14 cellular contexts compared by ENCODE assay signal in genomic region chr16:1283996-1284592, GRCh38. TPM values are rescaled to one million over a fixed set of nuclear protein-coding genes. Genes with fewer than 3 reads are reported as not detected.
A peak's percentile ranks its signal among the peaks of the same experiment; 100 is the strongest.
DNase-seq lines count a peak whose midpoint lies in the region; ATAC-seq, FAIRE-seq and TF ChIP-seq lines count a peak whose summit lies in the region.
"Had no signal": no experiment of that assay in that cellular context is flagged by ENCODE, and none has a peak within 500 bp of the region (broad histone marks: within the 10 kb centered on the region; RNA-seq: fewer than 3 reads in every experiment).

No MANE protein-coding gene starts in this region.

- in situ Hi-C loops in gastrocnemius medialis (cut with MboI; ENCODE audit: low sequenced_read_pairs in 4 of 4) = no loop called here

- H3K27me3 ChIP-seq in BLaER1 = peaks cover 57% of the 10 kb centered on the region
- H3K27me3 ChIP-seq in H1 (replicated peaks in 1 of 4; ENCODE audit: control insufficient read depth in 3 of 4, extremely low read depth in 1 of 4, insufficient read depth in 3 of 4, low read length in 3 of 4) = peaks cover 5 to 13% (median 9%) of the 10 kb centered on the region in 4 experiments; a peak in 5 of 7 replicates
- H3K27me3 ChIP-seq in gastrocnemius medialis = peaks cover 30 to 73% (median 64%) of the 10 kb centered on the region in 3 donors

- intact Hi-C loops in gastrocnemius medialis (cut with DNase I; ENCODE audit: low total_unique reads) = no loop called here

- CTCF ChIA-PET in HEK293 (lab: Yijun Ruan, JAX) (interaction anchor here (0.6 to 0.8 kb wide), 2 partner anchors 17 to 20 kb away, joined by 3 read pairs; no protein-coding TSS in a partner anchor), H1 (lab: Charles Lee; ENCODE audit: partially characterized antibody) (interaction anchor here (0.7 to 1.8 kb wide), 6 partner anchors 9 to 28 kb away, joined by 3 to 11 read pairs (median 4); no protein-coding TSS in a partner anchor)
- CTCF ChIA-PET in activated CD8-positive, alpha-beta T cell treated with anti-CD3 and anti-CD28 coated beads, Interleukin-2, amount 10 ng/mL, durations not matched to agents 7 days and 5 days (lab: Charles Lee) = no interaction called here

- H3K36me3 Mint-ChIP-seq in activated CD8-positive, alpha-beta T cell treated with anti-CD3 and anti-CD28 coated beads, Interleukin-2, amount 10 ng/mL, durations not matched to agents 7 days and 5 days (ENCODE audit: low read depth) = no peaks in the 10 kb centered on the region

- peak overlapping the region; percentile 77 for H3K4me2 ChIP-seq in BLaER1
- H3K4me2 ChIP-seq in H1 (ENCODE audit: insufficient read depth in 1 of 2, low read depth in 2 of 2, low read length in 2 of 2) = no peak overlapping the region

- no peak for TF ChIP-seq EP300 in H1 (IDR thresholded peaks at IDR 0.05; ENCODE audit: borderline replicate concordance in 1 of 2, low read depth in 2 of 2, low read length in 2 of 2)

- no peak overlapping the region for H3K18ac ChIP-seq in H1 (ENCODE audit: extremely low read depth, low read length)

- peak overlapping the region; percentile 53; the same call in 1 of the 2 replicates for H2AK5ac ChIP-seq in H1 (ENCODE audit: low read depth, low read length)

- no peak overlapping the region for H3K27ac Mint-ChIP-seq in activated CD8-positive, alpha-beta T cell treated with anti-CD3 and anti-CD28 coated beads, Interleukin-2, amount 10 ng/mL, durations not matched to agents 7 days and 5 days
- H3K27ac Mint-ChIP-seq: CD4-positive, alpha-beta T cell had no signal

- H3K9me3 Mint-ChIP-seq in activated CD8-positive, alpha-beta T cell treated with anti-CD3 and anti-CD28 coated beads, Interleukin-2, amount 10 ng/mL, durations not matched to agents 7 days and 5 days (ENCODE audit: insufficient read depth) = no peaks in the 10 kb centered on the region
- H3K9me3 Mint-ChIP-seq: CD4-positive, alpha-beta T cell had no signal

- no peak for FAIRE-seq in H1 (lab: Jason Lieb, UNC)
- FAIRE-seq: H54, HepG2, HTR-8/SVneo had no signal

- H4K20me1 ChIP-seq in BLaER1 (no peaks in the 10 kb centered on the region), H1 (replicated peaks in 1 of 2; ENCODE audit: control insufficient read depth in 1 of 2, insufficient read depth in 2 of 2, low read length in 2 of 2) (no peaks in the 10 kb centered on the region)

- no peak for DNase-seq in H1 (ENCODE audit: low read depth in 1 of 2, low spot score in 2 of 2)
- no peak for DNase-seq in activated CD8-positive, alpha-beta T cell treated with anti-CD3 and anti-CD28 coated beads, Interleukin-2, amount 10 ng/mL, durations not matched to agents 7 days and 5 days
- no peak for DNase-seq in gastrocnemius medialis
- no peak for DNase-seq in DMS153 treated with DMSO at 0.1 percent for 48 hours (lab: John Stamatoyannopoulos, UW; ENCODE audit: unreplicated experiment)
- DNase-seq: AML-193; C1 segment of cervical spinal cord; CD4-positive, alpha-beta T cell; Karpas-422 had no signal

- H2AFZ ChIP-seq in H1 (ENCODE audit: low read length) = no peak overlapping the region

- H3K56ac ChIP-seq in H1 (replicated peaks; ENCODE audit: insufficient read length, low read depth, low read length) = no peak overlapping the region

- H3K23me2 ChIP-seq in H1 (ENCODE audit: low read depth, low read length) = no peaks in the 10 kb centered on the region

- peaks cover 3% of the 10 kb centered on the region for H3K27me3 Mint-ChIP-seq in activated CD8-positive, alpha-beta T cell treated with anti-CD3 and anti-CD28 coated beads, Interleukin-2, amount 10 ng/mL, durations not matched to agents 7 days and 5 days (ENCODE audit: low read depth)

- no peak overlapping the region for H3K4me3 Mint-ChIP-seq in activated CD8-positive, alpha-beta T cell treated with anti-CD3 and anti-CD28 coated beads, Interleukin-2, amount 10 ng/mL, durations not matched to agents 7 days and 5 days
- H3K4me3 Mint-ChIP-seq: CD4-positive, alpha-beta T cell had no signal

- H4K5ac ChIP-seq in H1 (ENCODE audit: insufficient read length, low read depth, low read length) = no peak overlapping the region

- no peaks in the 10 kb centered on the region for H3K79me2 ChIP-seq in H1 (ENCODE audit: control insufficient read depth in 1 of 2, insufficient read depth in 2 of 2, low read length in 2 of 2)

- TF ChIP-seq CTCF in HEK293 (tag by site-specific recombination; IDR thresholded peaks at IDR 0.05) (no peak), H1 (IDR thresholded peaks at IDR 0.05; ENCODE audit: control extremely low read depth in 1 of 3, insufficient read depth in 1 of 3, low read depth in 1 of 3, low read length in 3 of 3) (no peak), gastrocnemius medialis (IDR thresholded peaks at IDR 0.05 in 4 of 5, conservative IDR thresholded peaks at IDR 0.05 in 1 of 5) (no peak)

- H3K27ac ChIP-seq in BLaER1 = no peak overlapping the region
- no peak overlapping the region for H3K27ac ChIP-seq in HEK293 (ENCODE audit: extremely low read depth, low read depth, low read length)
- H3K27ac ChIP-seq in H1 (ENCODE audit: low read depth, low read length) = no peak overlapping the region
- no peak overlapping the region for H3K27ac ChIP-seq in gastrocnemius medialis

- no peak overlapping the region for H3K9ac ChIP-seq in BLaER1
- H3K9ac ChIP-seq in H1 (replicated peaks in 1 of 4; ENCODE audit: extremely low read depth in 1 of 4, low read depth in 3 of 4, low read length in 3 of 4) = no peak overlapping the region

- no peak overlapping the region for H3K23ac ChIP-seq in H1 (ENCODE audit: insufficient read length)

- no peaks in the 10 kb centered on the region for H3K79me1 ChIP-seq in H1 (ENCODE audit: low read depth, low read length)

- H2BK120ac ChIP-seq in H1 (replicated peaks; ENCODE audit: low read depth, low read length) = no peak overlapping the region

- H2BK5ac ChIP-seq in H1 (ENCODE audit: low read depth, low read length) = no peak overlapping the region

- POLR2A ChIA-PET in HEK293 (lab: Yijun Ruan, JAX) (no interaction called here), H1 (lab: Charles Lee; ENCODE audit: partially characterized antibody) (interaction anchor here (1.3 to 1.4 kb wide), 2 partner anchors 10 kb away, joined by 4 read pairs; no protein-coding TSS in a partner anchor)
- POLR2A ChIA-PET in activated CD8-positive, alpha-beta T cell treated with anti-CD3 and anti-CD28 coated beads, Interleukin-2, amount 10 ng/mL, durations not matched to agents 7 days and 5 days (lab: Charles Lee) = no interaction called here

- TF ChIP-seq POLR2A in H1 (IDR thresholded peaks at IDR 0.05; ENCODE audit: control extremely low read depth in 1 of 2, low read depth in 2 of 2, low read length in 2 of 2) (no peak), gastrocnemius medialis (IDR thresholded peaks at IDR 0.05) (no peak)

- peaks cover 2% of the 10 kb centered on the region for H3K4me1 Mint-ChIP-seq in activated CD8-positive, alpha-beta T cell treated with anti-CD3 and anti-CD28 coated beads, Interleukin-2, amount 10 ng/mL, durations not matched to agents 7 days and 5 days (ENCODE audit: low read depth)

- no peak overlapping the region for H4K91ac ChIP-seq in H1 (replicated peaks; ENCODE audit: insufficient read length, low read length)

- no peaks in the 10 kb centered on the region for H3K9me3 ChIP-seq in BLaER1
- no peaks in the 10 kb centered on the region for H3K9me3 ChIP-seq in HEK293 (ENCODE audit: control insufficient read depth, insufficient read depth, low read depth, low read length)
- no peaks in the 10 kb centered on the region for H3K9me3 ChIP-seq in H1 (ENCODE audit: insufficient read depth in 2 of 2, low read depth in 1 of 2, low read length in 1 of 2)
- H3K9me3 ChIP-seq in gastrocnemius medialis = no peaks in the 10 kb centered on the region

- H3K4me3 ChIP-seq in BLaER1 (no peak overlapping the region; the same call in 1 of the 2 replicates), HEK293 (ENCODE audit: low read depth, low read length) (no peak overlapping the region), H1 (ENCODE audit: extremely low read depth in 1 of 4, insufficient read depth in 2 of 4, low read depth in 3 of 4, low read length in 4 of 4) (no peak overlapping the region), gastrocnemius medialis (no peak overlapping the region)

- no peak overlapping the region for H3K4ac ChIP-seq in H1 (replicated peaks; ENCODE audit: insufficient read length, low read depth, low read length)

- H2BK20ac ChIP-seq in H1 (ENCODE audit: low read length) = no peak overlapping the region

- no peak overlapping the region for H2BK15ac ChIP-seq in H1 (ENCODE audit: low read length)

- H3K36me3 ChIP-seq in BLaER1 (no peaks in the 10 kb centered on the region), HEK293 (ENCODE audit: control insufficient read depth in 2 of 2, insufficient read depth in 1 of 2, low read length in 2 of 2) (no peaks in the 10 kb centered on the region), H1 (ENCODE audit: control insufficient read depth in 2 of 4, insufficient read depth in 4 of 4, low read length in 3 of 4) (no peaks in the 10 kb centered on the region), gastrocnemius medialis (no peaks in the 10 kb centered on the region)

- 86% methylated on average over 16 of the region's 16 CpGs; no CpG with 5 or more reads in 1 of the 2 experiments for WGBS in H1 (ENCODE audit: extremely low coverage in 1 of 2, insufficient coverage in 1 of 2, insufficient read length in 1 of 2, insufficient replicate concordance in 2 of 2, low coverage in 1 of 2, low lambda C conversion rate in 2 of 2, missing lambda C conversion rate in 1 of 2), 2 experiments

- no peak overlapping the region for H3K14ac ChIP-seq in H1 (ENCODE audit: insufficient read length)

- TF ChIP-seq RAD21 in H1 (IDR thresholded peaks at IDR 0.05 in 1 of 2, conservative IDR thresholded peaks at IDR 0.05 in 1 of 2; ENCODE audit: low read depth in 2 of 2, low read length in 2 of 2) = no peak

- H3K4me1 ChIP-seq in BLaER1 = peaks cover 61% of the 10 kb centered on the region
- no peaks in the 10 kb centered on the region for H3K4me1 ChIP-seq in HEK293 (ENCODE audit: control insufficient read depth, insufficient read depth, low read length)
- peaks cover 0 to 19% (median 12%) of the 10 kb centered on the region in 4 experiments; a peak in 5 of 7 replicates for H3K4me1 ChIP-seq in H1 (replicated peaks in 1 of 4; ENCODE audit: control insufficient read depth in 3 of 4, insufficient read depth in 4 of 4, low read length in 3 of 4)
- no peaks in the 10 kb centered on the region for H3K4me1 ChIP-seq in gastrocnemius medialis

- H4K8ac ChIP-seq in H1 (ENCODE audit: extremely low read depth, insufficient read depth, low read length) = no peak overlapping the region

- no peak overlapping the region; the same call in 1 of the 2 replicates for H2BK12ac ChIP-seq in H1 (ENCODE audit: low read depth, low read length)

- ATAC-seq in activated CD8-positive, alpha-beta T cell treated with anti-CD3 and anti-CD28 coated beads, Interleukin-2, amount 10 ng/mL, durations not matched to agents 7 days and 5 days = no peak
- no peak for ATAC-seq in gastrocnemius medialis
- ATAC-seq: HepG2 had no signal

RNA-seq across cellular contexts. Expression of gene UBE2I, which starts 25.3 kb away (rescaled TPM):
- total RNA-seq in H1 (2021; fragmentation: NEBNext Ultra II Directional; extraction: Animal tissue kit (Norgen Biotek cat#: 25700)) = 268 and 272 TPM in 2 replicates
- 148 and 162 TPM in 2 replicates for polyA plus RNA-seq in H1 (2011; rRNA removed)
- polyA plus RNA-seq in H1 (2011; cell fraction: cytosol; rRNA removed) = 142 TPM
- 143 TPM for polyA plus RNA-seq in H1 (2011; cell fraction: nucleus; rRNA removed)
- 186 to 197 TPM (median 190 TPM) in 4 replicates for polyA plus RNA-seq in H1 (2012, experiment 1 of 2)
- polyA plus RNA-seq in H1 (2012, experiment 2 of 2) = 278 TPM
- polyA plus RNA-seq in H1 (2013, experiment 1 of 2) = 202 TPM
- polyA plus RNA-seq in H1 (2013, experiment 2 of 2) = 204 TPM
- 87.2 and 89.0 TPM in 2 replicates for polyA minus RNA-seq in H1 (2011; rRNA and poly(A)+ RNA removed)
- polyA minus RNA-seq in H1 (2011; cell fraction: cytosol; rRNA and poly(A)+ RNA removed) = 84.7 TPM
- polyA minus RNA-seq in H1 (2011; cell fraction: nucleus; rRNA and poly(A)+ RNA removed) = 99.4 TPM
- total RNA-seq in activated CD8-positive, alpha-beta T cell treated with anti-CD3 and anti-CD28 coated beads, Interleukin-2, amount 10 ng/mL, durations not matched to agents 7 days and 5 days = 100 to 1,000 TPM; 207 to 237 TPM
- 10 to 100 TPM; 28.9 to 80.4 (median 41.7) TPM for total RNA-seq in gastrocnemius medialis

RNA-seq across cellular contexts. Expression of gene TPSD1, which starts 28.2 kb away (rescaled TPM):
- not detected in 2 replicates for total RNA-seq in H1 (2021; fragmentation: NEBNext Ultra II Directional; extraction: Animal tissue kit (Norgen Biotek cat#: 25700))
- 0.26 and 0.61 TPM in 2 replicates for polyA plus RNA-seq in H1 (2011; rRNA removed)
- polyA plus RNA-seq in H1 (2011; cell fraction: cytosol; rRNA removed) = 0.62 TPM
- 8.5 TPM for polyA plus RNA-seq in H1 (2011; cell fraction: nucleus; rRNA removed)
- 0.42 to 1.1 TPM (median 0.70 TPM) in 4 replicates for polyA plus RNA-seq in H1 (2012, experiment 1 of 2)
- 0.18 TPM for polyA plus RNA-seq in H1 (2012, experiment 2 of 2)
- 0.36 TPM for polyA plus RNA-seq in H1 (2013, experiment 1 of 2)
- 0.17 TPM for polyA plus RNA-seq in H1 (2013, experiment 2 of 2)
- 0.28 TPM in 1 of 2 replicates, not detected in the other for polyA minus RNA-seq in H1 (2011; rRNA and poly(A)+ RNA removed)
- not detected for polyA minus RNA-seq in H1 (2011; cell fraction: cytosol; rRNA and poly(A)+ RNA removed)
- polyA minus RNA-seq in H1 (2011; cell fraction: nucleus; rRNA and poly(A)+ RNA removed) = not detected
- not detected for total RNA-seq in activated CD8-positive, alpha-beta T cell treated with anti-CD3 and anti-CD28 coated beads, Interleukin-2, amount 10 ng/mL, durations not matched to agents 7 days and 5 days
- total RNA-seq in gastrocnemius medialis = 1 to 10 TPM in 1 of 4 donors, not detected in 3; 2.5 TPM
- total RNA-seq: CD4-positive, alpha-beta T cell; Daoy; HepG2 had no signal
- polyA plus RNA-seq: HepG2 had no signal

RNA-seq across cellular contexts. Expression of gene TPSAB1, which starts 43.6 kb away (rescaled TPM):
- total RNA-seq in H1 (2021; fragmentation: NEBNext Ultra II Directional; extraction: Animal tissue kit (Norgen Biotek cat#: 25700)) = not detected in 2 replicates
- polyA plus RNA-seq in H1 (2011; rRNA removed) = 0.09 TPM in 2 replicates
- polyA plus RNA-seq in H1 (2011; cell fraction: cytosol; rRNA removed) = 0.12 TPM
- 1.5 TPM for polyA plus RNA-seq in H1 (2011; cell fraction: nucleus; rRNA removed)
- not detected in 4 replicates for polyA plus RNA-seq in H1 (2012, experiment 1 of 2)
- not detected for polyA plus RNA-seq in H1 (2012, experiment 2 of 2)
- polyA plus RNA-seq in H1 (2013, experiment 1 of 2) = not detected
- not detected for polyA plus RNA-seq in H1 (2013, experiment 2 of 2)
- not detected in 2 replicates for polyA minus RNA-seq in H1 (2011; rRNA and poly(A)+ RNA removed)
- not detected for polyA minus RNA-seq in H1 (2011; cell fraction: cytosol; rRNA and poly(A)+ RNA removed)
- not detected for polyA minus RNA-seq in H1 (2011; cell fraction: nucleus; rRNA and poly(A)+ RNA removed)
- total RNA-seq in activated CD8-positive, alpha-beta T cell treated with anti-CD3 and anti-CD28 coated beads, Interleukin-2, amount 10 ng/mL, durations not matched to agents 7 days and 5 days = not detected
- total RNA-seq in gastrocnemius medialis = 10 to 100 TPM in 1 of 4 donors, 1 to 10 TPM in 3; 3.3 to 14.9 (median 7.8) TPM
- total RNA-seq: Daoy, HepG2 had no signal

RNA-seq across cellular contexts. Expression of gene BAIAP3, which starts 49.4 kb away (rescaled TPM):
- 6.8 and 7.9 TPM in 2 replicates for total RNA-seq in H1 (2021; fragmentation: NEBNext Ultra II Directional; extraction: Animal tissue kit (Norgen Biotek cat#: 25700))
- polyA plus RNA-seq in H1 (2011; rRNA removed) = 2.9 and 6.3 TPM in 2 replicates
- 4.8 TPM for polyA plus RNA-seq in H1 (2011; cell fraction: cytosol; rRNA removed)
- polyA plus RNA-seq in H1 (2011; cell fraction: nucleus; rRNA removed) = 33.8 TPM
- 4.5 to 6.4 TPM (median 5.6 TPM) in 4 replicates for polyA plus RNA-seq in H1 (2012, experiment 1 of 2)
- 2.6 TPM for polyA plus RNA-seq in H1 (2012, experiment 2 of 2)
- polyA plus RNA-seq in H1 (2013, experiment 1 of 2) = 5.0 TPM
- polyA plus RNA-seq in H1 (2013, experiment 2 of 2) = 3.4 TPM
- polyA minus RNA-seq in H1 (2011; rRNA and poly(A)+ RNA removed) = 2.0 and 2.1 TPM in 2 replicates
- polyA minus RNA-seq in H1 (2011; cell fraction: cytosol; rRNA and poly(A)+ RNA removed) = 5.7 TPM
- polyA minus RNA-seq in H1 (2011; cell fraction: nucleus; rRNA and poly(A)+ RNA removed) = 11.1 TPM
- under 1 TPM; 0.24 to 0.63 TPM for total RNA-seq in activated CD8-positive, alpha-beta T cell treated with anti-CD3 and anti-CD28 coated beads, Interleukin-2, amount 10 ng/mL, durations not matched to agents 7 days and 5 days
- total RNA-seq in gastrocnemius medialis = 1 to 10 TPM in 3 of 4 donors, under 1 TPM in 1; 0.05 to 4.4 (median 2.5) TPM

RNA-seq across cellular contexts. Expression of gene TPSB2, which starts 54.1 kb away (rescaled TPM):
- total RNA-seq in H1 (2021; fragmentation: NEBNext Ultra II Directional; extraction: Animal tissue kit (Norgen Biotek cat#: 25700)) = not detected in 2 replicates
- polyA plus RNA-seq in H1 (2011; rRNA removed) = 0.08 TPM in 1 of 2 replicates, not detected in the other
- polyA plus RNA-seq in H1 (2011; cell fraction: cytosol; rRNA removed) = 0.06 TPM
- 0.50 TPM for polyA plus RNA-seq in H1 (2011; cell fraction: nucleus; rRNA removed)
- polyA plus RNA-seq in H1 (2012, experiment 1 of 2) = not detected in 4 replicates
- polyA plus RNA-seq in H1 (2012, experiment 2 of 2) = not detected
- not detected for polyA plus RNA-seq in H1 (2013, experiment 1 of 2)
- polyA plus RNA-seq in H1 (2013, experiment 2 of 2) = not detected
- polyA minus RNA-seq in H1 (2011; rRNA and poly(A)+ RNA removed) = not detected in 2 replicates
- polyA minus RNA-seq in H1 (2011; cell fraction: cytosol; rRNA and poly(A)+ RNA removed) = not detected
- polyA minus RNA-seq in H1 (2011; cell fraction: nucleus; rRNA and poly(A)+ RNA removed) = not detected
- total RNA-seq in activated CD8-positive, alpha-beta T cell treated with anti-CD3 and anti-CD28 coated beads, Interleukin-2, amount 10 ng/mL, durations not matched to agents 7 days and 5 days = not detected
- total RNA-seq in gastrocnemius medialis = 10 to 100 TPM in 2 of 4 donors, 1 to 10 TPM in 2; 3.7 to 14.3 (median 9.5) TPM
- total RNA-seq: CD4-positive, alpha-beta T cell; Daoy; HepG2 had no signal
- polyA plus RNA-seq: HepG2 had no signal
